In the genomic region with DNA sequence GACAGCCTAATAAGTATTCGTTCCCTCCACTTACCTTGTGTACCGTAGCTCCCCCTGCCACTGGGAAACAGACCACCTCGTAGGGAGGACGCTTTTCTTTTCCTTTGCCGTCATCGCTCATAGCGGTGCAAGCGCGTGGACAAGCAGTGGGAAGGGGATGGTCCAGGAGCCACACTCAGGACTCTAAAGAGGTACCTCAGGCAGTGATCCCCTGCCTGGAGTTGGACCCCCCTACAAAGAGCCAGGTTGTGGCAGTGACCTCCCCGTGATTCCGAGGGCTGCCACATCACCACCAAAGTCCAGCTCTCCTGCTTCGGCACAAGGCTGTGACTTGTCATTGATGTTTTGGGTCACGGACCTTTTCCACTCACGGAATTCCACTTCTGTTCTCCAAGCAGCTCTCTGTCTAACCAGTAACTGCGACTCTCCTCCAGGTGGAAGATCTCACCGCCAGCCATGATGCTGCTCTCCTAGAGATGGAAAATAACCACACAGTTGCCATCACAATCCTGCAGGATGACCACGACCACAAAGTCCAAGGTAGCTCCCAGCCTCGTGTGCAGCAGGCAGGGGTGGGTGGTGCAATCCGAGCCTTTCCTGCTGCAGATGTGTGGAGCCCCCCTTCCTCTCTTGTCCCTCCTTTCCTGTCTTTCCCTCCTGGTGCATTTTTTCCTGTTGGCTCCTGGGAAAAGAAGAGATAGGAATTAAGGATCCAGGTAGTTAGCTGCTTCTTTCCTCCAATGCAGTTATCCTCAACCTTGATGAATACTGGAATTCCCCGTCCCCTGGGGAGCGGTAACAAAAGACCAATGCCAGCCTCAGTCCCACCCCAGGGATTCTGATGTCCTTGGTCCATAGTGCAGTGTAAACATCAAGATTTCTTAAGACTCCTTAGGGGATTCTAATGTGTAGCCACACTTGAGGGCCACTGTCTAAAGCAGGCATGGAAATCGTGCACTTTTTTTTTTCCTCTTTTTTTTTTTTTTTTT, we compare ENCODE assay signal across 31 cellular contexts.
"Had no signal": no experiment of that assay in that cellular context is flagged by ENCODE, and none has a peak within 500 bp of the region (broad histone marks: within the 10 kb centered on the region; RNA-seq: fewer than 3 reads in every experiment).

No MANE protein-coding gene starts in this region.

- H3K4me2 ChIP-seq: SK-N-SH had no signal

- H3K36me3 ChIP-seq: adrenal gland, Peyer's patch, SJSA1 had no signal

- H3K9me3 ChIP-seq: adrenal gland, Peyer's patch, SJSA1, SK-N-SH had no signal

- H3K4me1 Mint-ChIP-seq: central memory CD8-positive, alpha-beta T cell had no signal

- H3K27ac Mint-ChIP-seq: activated B cell treated with CpG ODN at 0.5 μM for 24 hours; activated CD4-positive, alpha-beta memory T cell treated with anti-CD3 and anti-CD28 coated beads for 36 hours; activated naive CD4-positive, alpha-beta T cell treated with anti-CD3 and anti-CD28 coated beads for 36 hours; activated naive CD4-positive, alpha-beta T cell treated with anti-CD3 and anti-CD28 coated beads, Interleukin-2, amount 50 U/mL, for 72 hours; activated T-helper 1 cell treated with anti-CD3 and anti-CD28 coated beads, Interleukin-12 subunit alpha, Interleukin-12 subunit beta, Interleukin-2, Interleukin-4 antibody, amounts not matched to agents 30 ng/mL and 10 ng/mL and 1 ng/mL, durations not matched to agents 14 hours and 24 hours and 36 hours; brain; T-helper 1 cell treated with Interleukin-12 subunit alpha and Interleukin-12 subunit beta and Interleukin-4 antibody, amounts not matched to agents 30 μg/mL and 1 μg/mL, for 36 hours; T-helper 2 cell treated with Interferon-gamma antibody and Interleukin-4, amounts not matched to agents 5 μg/mL and 100 μg/mL, for 36 hours had no signal

- H3K4me3 Mint-ChIP-seq: activated B cell treated with CpG ODN at 0.5 μM for 24 hours; activated CD4-positive, alpha-beta memory T cell treated with anti-CD3 and anti-CD28 coated beads for 36 hours; activated naive CD4-positive, alpha-beta T cell treated with anti-CD3 and anti-CD28 coated beads for 36 hours; activated T-cell treated with anti-CD3 and anti-CD28 coated beads, Interleukin-2, amount 50 U/mL, for 4 hours; activated T-helper 1 cell treated with anti-CD3 and anti-CD28 coated beads, Interleukin-12 subunit alpha, Interleukin-12 subunit beta, Interleukin-2, Interleukin-4 antibody, amounts not matched to agents 30 ng/mL and 10 ng/mL and 1 ng/mL, durations not matched to agents 14 hours and 24 hours and 36 hours; brain; central memory CD8-positive, alpha-beta T cell; T-helper 1 cell treated with Interleukin-12 subunit alpha and Interleukin-12 subunit beta and Interleukin-4 antibody, amounts not matched to agents 30 μg/mL and 1 μg/mL, for 36 hours; T-helper 2 cell treated with Interferon-gamma antibody and Interleukin-4, amounts not matched to agents 5 μg/mL and 100 μg/mL, for 36 hours had no signal

- H3K9ac ChIP-seq: SK-N-SH had no signal

- H3K9me3 Mint-ChIP-seq: activated B cell treated with CpG ODN at 0.5 μM for 24 hours; activated CD4-positive, alpha-beta memory T cell treated with anti-CD3 and anti-CD28 coated beads for 36 hours; activated naive CD4-positive, alpha-beta T cell treated with anti-CD3 and anti-CD28 coated beads for 36 hours; activated naive CD4-positive, alpha-beta T cell treated with anti-CD3 and anti-CD28 coated beads, Interleukin-2, amount 50 U/mL, for 72 hours; activated T-cell treated with anti-CD3 and anti-CD28 coated beads, Interleukin-2, amount 50 U/mL, for 4 hours; activated T-helper 1 cell treated with anti-CD3 and anti-CD28 coated beads, Interleukin-12 subunit alpha, Interleukin-12 subunit beta, Interleukin-2, Interleukin-4 antibody, amounts not matched to agents 30 ng/mL and 10 ng/mL and 1 ng/mL, durations not matched to agents 14 hours and 24 hours and 36 hours; brain; central memory CD8-positive, alpha-beta T cell; T-helper 1 cell treated with Interleukin-12 subunit alpha and Interleukin-12 subunit beta and Interleukin-4 antibody, amounts not matched to agents 30 μg/mL and 1 μg/mL, for 36 hours; T-helper 2 cell treated with Interferon-gamma antibody and Interleukin-4, amounts not matched to agents 5 μg/mL and 100 μg/mL, for 36 hours had no signal

- H3K36me3 Mint-ChIP-seq: activated CD4-positive, alpha-beta memory T cell treated with anti-CD3 and anti-CD28 coated beads for 36 hours; activated naive CD4-positive, alpha-beta T cell treated with anti-CD3 and anti-CD28 coated beads, Interleukin-2, amount 50 U/mL, for 72 hours; brain had no signal

- H3K4me1 ChIP-seq: adrenal gland, Peyer's patch, SJSA1 had no signal

- DNase-seq: activated B cell treated with CpG ODN at 0.5 μM for 24 hours; activated CD4-positive, alpha-beta memory T cell treated with anti-CD3 and anti-CD28 coated beads for 36 hours; activated CD4-positive, alpha-beta T cell treated with anti-CD3 and anti-CD28 coated beads for 4 hours; activated CD4-positive, alpha-beta T cell treated with anti-CD3 and anti-CD28 coated beads, Interleukin-2, amount 50 U/mL, for 1 hour; activated CD4-positive, CD25-positive, alpha-beta regulatory T cell treated with anti-CD3 and anti-CD28 coated beads, Interleukin-2, amount 50 U/mL, for 72 hours; activated CD8-positive, alpha-beta memory T cell treated with anti-CD3 and anti-CD28 coated beads, Interleukin-2, amount 50 U/mL, for 4 hours; activated gamma-delta T cell treated with Interleukin-2 at 50 U/mL for 16 hours; activated naive CD4-positive, alpha-beta T cell treated with anti-CD3 and anti-CD28 coated beads for 36 hours; activated T-cell treated with anti-CD3 and anti-CD28 coated beads for 4 hours; activated T-cell treated with anti-CD3 and anti-CD28 coated beads, Interleukin-2, amount 50 U/mL, for 4 hours; NCI-H1105; NCI-H1417 treated with DMSO at 0.1 percent for 48 hours; NCI-H1930; NCI-H2081 treated with DMSO at 0.1 percent for 48 hours; NCI-H226; NCI-H446 treated with DMSO at 0.1 percent for 48 hours; NCI-H524 treated with DMSO at 0.1 percent for 48 hours; RPMI8226; SHP77 treated with DMSO at 0.1 percent for 48 hours; SK-N-SH had no signal

- H3K27ac ChIP-seq: adrenal gland, Peyer's patch, SJSA1 had no signal

- H3K27me3 ChIP-seq: adrenal gland, Peyer's patch, SJSA1 had no signal

- H3K4me3 ChIP-seq: adrenal gland, K562, Peyer's patch, SJSA1 had no signal

- FAIRE-seq: K562, TTC549 had no signal
